Comparison of ENCODE assay signal across 8 cellular contexts in genomic region chrX:49100704-49101628, GRCh38. TPM values are rescaled to one million over a fixed set of nuclear protein-coding genes. Genes with fewer than 3 reads are reported as not detected.
A peak's percentile ranks its signal among the peaks of the same experiment; 100 is the strongest.
DNase-seq lines count a peak whose midpoint lies in the region; ATAC-seq lines count a peak whose summit lies in the region.

No MANE protein-coding gene starts in this region.

- peak overlapping the region; percentile 33 to 78 for H3K18ac ChIP-seq in mesenchymal stem cell (ENCODE audit: low read depth in 1 of 2, low read length in 2 of 2)

- no peaks in the 10 kb centered on the region for H3K79me1 ChIP-seq in mesenchymal stem cell (replicated peaks; ENCODE audit: low read length, poor library complexity, severe bottlenecking)

- peak overlapping the region; percentile 95 for H2AFZ ChIP-seq in mesenchymal stem cell (ENCODE audit: low read depth, low read length)

- H2BK15ac ChIP-seq in mesenchymal stem cell (ENCODE audit: low read depth, poor library complexity, severe bottlenecking), result peak overlapping the region; percentile 83

- no peak overlapping the region for H2BK12ac ChIP-seq in mesenchymal stem cell (ENCODE audit: low read length in 2 of 2)

- peak overlapping the region; percentile 85 for H4K8ac ChIP-seq in mesenchymal stem cell (ENCODE audit: low read length)

- peak overlapping the region; percentile 31 for H3K4me3 ChIP-seq in endocrine pancreas (ENCODE audit: control insufficient read depth, insufficient read depth, low read length)
- peak overlapping the region; percentile 77 to 84 for H3K4me3 ChIP-seq in mesenchymal stem cell (ENCODE audit: insufficient read depth in 1 of 2, low read depth in 1 of 2, low read length in 2 of 2)

- H3K36me3 ChIP-seq in endocrine pancreas (ENCODE audit: control insufficient read depth, insufficient read depth, low read length) (no peaks in the 10 kb centered on the region), mesenchymal stem cell (ENCODE audit: control insufficient read depth in 1 of 2, insufficient read depth in 2 of 2, low read depth in 1 of 2, low read length in 2 of 2) (no peaks in the 10 kb centered on the region)

- H3K14ac ChIP-seq in mesenchymal stem cell (ENCODE audit: low read length in 2 of 2), result peak overlapping the region in 1 of 2 experiments; percentile 75

- no peak overlapping the region for H2AK5ac ChIP-seq in mesenchymal stem cell (ENCODE audit: low read length, severe bottlenecking)

- no peak overlapping the region for H2BK120ac ChIP-seq in mesenchymal stem cell (ENCODE audit: low read depth, low read length)

- H3K4me2 ChIP-seq in mesenchymal stem cell (ENCODE audit: low read length, poor library complexity, severe bottlenecking), result peak overlapping the region; percentile 77

- no peak overlapping the region for H3K4ac ChIP-seq in mesenchymal stem cell (ENCODE audit: low read depth in 1 of 2, low read length in 2 of 2)

- peak overlapping the region; percentile 50 for H4K91ac ChIP-seq in mesenchymal stem cell (ENCODE audit: low read length)

- H3K27me3 ChIP-seq in endocrine pancreas (ENCODE audit: control insufficient read depth, insufficient read depth, low read length), result no peaks in the 10 kb centered on the region
- H3K27me3 ChIP-seq in mesenchymal stem cell (ENCODE audit: control insufficient read depth in 1 of 2, insufficient read depth in 1 of 2, low read length in 2 of 2), result no peaks in the 10 kb centered on the region

- peak overlapping the region; percentile 54 for H3K9ac ChIP-seq in endocrine pancreas (ENCODE audit: control insufficient read depth, insufficient read depth, low read length)
- H3K9ac ChIP-seq in mesenchymal stem cell (ENCODE audit: low read length), result peak overlapping the region; percentile 76

- H2BK5ac ChIP-seq in mesenchymal stem cell (ENCODE audit: low read depth, low read length, poor library complexity, severe bottlenecking), result no peak overlapping the region

- H3K9me3 ChIP-seq in endocrine pancreas (ENCODE audit: control insufficient read depth, low read length), result no peaks in the 10 kb centered on the region
- no peaks in the 10 kb centered on the region for H3K9me3 ChIP-seq in mesenchymal stem cell (ENCODE audit: control insufficient read depth, low read length)

- peak overlapping the region; percentile 79 for H3K27ac ChIP-seq in mesenchymal stem cell (ENCODE audit: low read length, poor library complexity, severe bottlenecking)

- H3K4me1 ChIP-seq in endocrine pancreas (ENCODE audit: control insufficient read depth, insufficient read depth, low read length) (no peaks in the 10 kb centered on the region), mesenchymal stem cell (ENCODE audit: control insufficient read depth, insufficient read depth, low read depth, low read length) (peaks cover 5% of the 10 kb centered on the region)

- H3K23ac ChIP-seq in mesenchymal stem cell (ENCODE audit: low read length in 2 of 2), result no peak overlapping the region

- DNase-seq in COLO829 (ENCODE audit: low spot score), result peak; percentile 99
- DNase-seq in HT-29 (ENCODE audit: low spot score), result peak; percentile 96
- DNase-seq in NK-92 treated with Interleukin-12 subunit alpha and Interleukin-12 subunit beta, amount 100 ng/mL, for 24 hours (lab: John Stamatoyannopoulos, UW), result peak; percentile 87
- peak; percentile 73 to 79 for DNase-seq in activated CD8-positive, alpha-beta memory T cell treated with anti-CD3 and anti-CD28 coated beads for 4 hours (ENCODE audit: low read depth in 2 of 2)
- peak; percentile 94 for DNase-seq in mesenchymal stem cell
- DNase-seq in stimulated activated CD8-positive, alpha-beta memory T cell treated with anti-CD3 and anti-CD28 coated beads, Interleukin-12 subunit alpha, Interleukin-12 subunit beta, amount 100 ng/mL, for 24 hours (ENCODE audit: extremely low read depth), result peak; percentile 72

- peak; percentile 85 for ATAC-seq in GM21360 (IDR thresholded peaks at IDR 0.05; ENCODE audit: unreplicated experiment)

- WGBS in mesenchymal stem cell, result 1% methylated on average over 36 of the region's 74 CpGs

RNA-seq across cellular contexts. Expression of gene WDR45, which starts 21.3 kb away (rescaled TPM):
- 46.5 and 65.5 TPM in 2 replicates for total RNA-seq in HT-29 (2014; rRNA removed; shearing (Covaris generic))
- 55.5 TPM for polyA plus RNA-seq in mesenchymal stem cell (2013, experiment 1 of 2)
- 52.6 TPM for polyA plus RNA-seq in mesenchymal stem cell (2013, experiment 2 of 2)

RNA-seq across cellular contexts. Expression of gene GPKOW, which starts 22.6 kb away (rescaled TPM):
- 39.4 and 41.6 TPM in 2 replicates for total RNA-seq in HT-29 (2014; rRNA removed; shearing (Covaris generic))
- 13.7 TPM for polyA plus RNA-seq in mesenchymal stem cell (2013, experiment 1 of 2)
- 13.6 TPM for polyA plus RNA-seq in mesenchymal stem cell (2013, experiment 2 of 2)

RNA-seq across cellular contexts. Expression of gene PRAF2, which starts 27.2 kb away (rescaled TPM):
- 0.15 and 0.57 TPM in 2 replicates for total RNA-seq in HT-29 (2014; rRNA removed; shearing (Covaris generic))
- 124 TPM for polyA plus RNA-seq in mesenchymal stem cell (2013, experiment 1 of 2)
- 128 TPM for polyA plus RNA-seq in mesenchymal stem cell (2013, experiment 2 of 2)

RNA-seq across cellular contexts. Expression of gene CCDC120, which starts 42.2 kb away (rescaled TPM):
- 10.6 and 12.6 TPM in 2 replicates for total RNA-seq in HT-29 (2014; rRNA removed; shearing (Covaris generic))
- polyA plus RNA-seq in mesenchymal stem cell (2013, experiment 1 of 2), result 4.3 TPM
- polyA plus RNA-seq in mesenchymal stem cell (2013, experiment 2 of 2), result 4.0 TPM

RNA-seq across cellular contexts. Expression of gene TFE3, which starts 57.8 kb away (rescaled TPM):
- total RNA-seq in HT-29 (2014; rRNA removed; shearing (Covaris generic)), result 46.6 and 53.6 TPM in 2 replicates
- polyA plus RNA-seq in mesenchymal stem cell (2013, experiment 1 of 2), result 50.6 TPM
- polyA plus RNA-seq in mesenchymal stem cell (2013, experiment 2 of 2), result 49.6 TPM

Comparison
In these comparisons a context has a peak if more than half of its experiments do, and no peak if none do; other contexts are left out.
1. Peak in every context shown above with its lines: DNase-seq, ATAC-seq, H3K4me3 ChIP-seq and H3K27ac ChIP-seq.